Comparison of ENCODE assay signal across 1 cellular context in genomic region chr15:52397118-52397517, GRCh38.
TF ChIP-seq lines count a peak whose summit lies in the region.

No MANE protein-coding gene starts in this region.

TF ChIP-seq in GM23338, 12 proteins besides CTCF, POLR2A, EP300 and RAD21 (continued from another document):
- TF ChIP-seq REST (IDR thresholded peaks at IDR 0.05; ENCODE audit: unreplicated experiment) (no peak), JUNB (IDR thresholded peaks at IDR 0.05; ENCODE audit: unreplicated experiment) (no peak), STAT1 (IDR thresholded peaks at IDR 0.05; ENCODE audit: unreplicated experiment) (no peak), ZNF331 (CRISPR knock-in tag; IDR thresholded peaks at IDR 0.05; ENCODE audit: low read depth) (no peak), ETS1 (IDR thresholded peaks at IDR 0.05) (no peak), POLR2AphosphoS5 (IDR thresholded peaks at IDR 0.05; ENCODE audit: low read depth) (no peak)
